Comparison of ENCODE assay signal across 18 cellular contexts in genomic region chr12:110271015-110271414, GRCh38. TPM values are rescaled to one million over a fixed set of nuclear protein-coding genes. Genes with fewer than 3 reads are reported as not detected.
A peak's percentile ranks its signal among the peaks of the same experiment; 100 is the strongest.
DNase-seq lines count a peak whose midpoint lies in the region; ATAC-seq and TF ChIP-seq lines count a peak whose summit lies in the region.
"Had no signal": no experiment of that assay in that cellular context is flagged by ENCODE, and none has a peak within 500 bp of the region (broad histone marks: within the 10 kb centered on the region; RNA-seq: fewer than 3 reads in every experiment).

No MANE protein-coding gene starts in this region.

- H3K4me2 ChIP-seq in PC-3 (ENCODE audit: low read length) (peak overlapping the region; percentile 70), smooth muscle cell (peak overlapping the region; percentile 72)
- H3K4me2 ChIP-seq: BLaER1 treated with 17β-estradiol and CSF1 and Interleukin-3, amounts not matched to agents 10 nM and 100 nM had no signal

- H3K9me3 ChIP-seq in PC-3 (ENCODE audit: low read length) (no peaks in the 10 kb centered on the region), esophagus squamous epithelium (no peaks in the 10 kb centered on the region), smooth muscle cell (replicated peaks; ENCODE audit: low read depth) (no peaks in the 10 kb centered on the region)
- H3K9me3 ChIP-seq: BLaER1 treated with 17β-estradiol and CSF1 and Interleukin-3, amounts not matched to agents 10 nM and 100 nM; mucosa of descending colon; neutrophil; testis had no signal

- no peak for TF ChIP-seq POLR2A in esophagus squamous epithelium (IDR thresholded peaks at IDR 0.05)

- no peak for ATAC-seq in PC-3
- ATAC-seq: activated CD8-positive, alpha-beta T cell treated with anti-CD3 and anti-CD28 coated beads for 36 hours; activated T-cell treated with anti-CD3 and anti-CD28 coated beads, Interleukin-2, amount 50 U/mL, for 4 hours had no signal

- no peak overlapping the region for H3K9ac ChIP-seq in PC-3 (ENCODE audit: low read length)
- no peak overlapping the region for H3K9ac ChIP-seq in smooth muscle cell (ENCODE audit: low read depth)
- H3K9ac ChIP-seq: BLaER1 treated with 17β-estradiol and CSF1 and Interleukin-3, amounts not matched to agents 10 nM and 100 nM had no signal

- 67 to 73% methylated on average over 1 to 2 of the region's 2 CpGs for WGBS in esophagus squamous epithelium, 2 donors
- 92% methylated on average over 2 of the region's 2 CpGs for WGBS in smooth muscle cell (ENCODE audit: low lambda C conversion rate)

- no TSS peak for BruUV-seq in PC-3 (replicated peaks; lab: Mats Ljungman, UMichigan)

- H2AFZ ChIP-seq in PC-3 (ENCODE audit: low read length) (no peak overlapping the region), smooth muscle cell (ENCODE audit: low read depth) (no peak overlapping the region)

- no peak overlapping the region for H3K4me3 ChIP-seq in PC-3 (ENCODE audit: low read length)
- H3K4me3 ChIP-seq in esophagus squamous epithelium: no peak overlapping the region
- no peak overlapping the region for H3K4me3 ChIP-seq in smooth muscle cell
- H3K4me3 ChIP-seq: BLaER1 treated with 17β-estradiol and CSF1 and Interleukin-3, amounts not matched to agents 10 nM and 100 nM; mucosa of descending colon; testis had no signal

- H3K79me2 ChIP-seq in PC-3 (ENCODE audit: low read length): no peaks in the 10 kb centered on the region
- H3K79me2 ChIP-seq in smooth muscle cell (ENCODE audit: low read depth): no peaks in the 10 kb centered on the region

- TF ChIP-seq CTCF in PC-3 (conservative IDR thresholded peaks at IDR 0.05; ENCODE audit: low read depth, low read length): no peak
- no peak for TF ChIP-seq CTCF in esophagus squamous epithelium (IDR thresholded peaks at IDR 0.05)
- TF ChIP-seq CTCF in smooth muscle cell (IDR thresholded peaks at IDR 0.05; ENCODE audit: borderline replicate concordance, insufficient read depth, poor library complexity, severe bottlenecking): no peak

- POLR2A ChIA-PET in PC-3 (lab: Charles Lee; ENCODE audit: unreplicated experiment): interaction anchor here (0.9 kb wide), 1 partner anchor 9 kb away, joined by 7 read pairs; no protein-coding TSS in a partner anchor

- H3F3A ChIP-seq in PC-3 (ENCODE audit: low read length, unreplicated experiment) (no peaks in the 10 kb centered on the region), smooth muscle cell (ENCODE audit: low read depth) (no peaks in the 10 kb centered on the region)

- no peaks in the 10 kb centered on the region for H3K9me2 ChIP-seq in PC-3 (replicated peaks; ENCODE audit: low read length)

- CTCF ChIA-PET in PC-3 (lab: Charles Lee): no interaction called here

- H3K27ac ChIP-seq in PC-3 (ENCODE audit: low read length) (peak overlapping the region; percentile 85), esophagus squamous epithelium (peak overlapping the region in 3 of 4 donors; percentile 32 to 74 (median 56)), smooth muscle cell (ENCODE audit: low read depth) (no peak overlapping the region)
- H3K27ac ChIP-seq: BLaER1 treated with 17β-estradiol and CSF1 and Interleukin-3, amounts not matched to agents 10 nM and 100 nM; neutrophil; testis had no signal

- intact Hi-C loops in PC-3 (cut with micrococcal nuclease): no loop called here
- intact Hi-C loops in esophagus squamous epithelium (cut with DNase I): no loop called here

- H3K36me3 ChIP-seq in PC-3 (ENCODE audit: low read depth, low read length) (no peaks in the 10 kb centered on the region), esophagus squamous epithelium (no peaks in the 10 kb centered on the region), smooth muscle cell (ENCODE audit: low read depth) (no peaks in the 10 kb centered on the region)
- H3K36me3 ChIP-seq: BLaER1 treated with 17β-estradiol and CSF1 and Interleukin-3, amounts not matched to agents 10 nM and 100 nM; neutrophil had no signal

- peak; percentile 31 for DNase-seq in NCI-H146 (lab: John Stamatoyannopoulos, UW)
- no peak for DNase-seq in NCI-H146 treated with DMSO at 0.1 percent for 48 hours (lab: John Stamatoyannopoulos, UW; ENCODE audit: unreplicated experiment)
- DNase-seq in PC-3: no peak
- no peak for DNase-seq in esophagus squamous epithelium (lab: John Stamatoyannopoulos, UW)
- DNase-seq in smooth muscle cell (lab: John Stamatoyannopoulos, UW; ENCODE audit: unreplicated experiment): no peak
- no peak for DNase-seq in AG08395 (ENCODE audit: low spot score)
- no peak for DNase-seq in SHP77 (lab: John Stamatoyannopoulos, UW)
- DNase-seq in stimulated activated naive CD4-positive, alpha-beta T cell treated with Interleukin-2 at 50 U/mL for 16 hours (lab: John Stamatoyannopoulos, UW): no peak
- DNase-seq: 8988T; activated CD8-positive, alpha-beta T cell treated with anti-CD3 and anti-CD28 coated beads for 36 hours; activated naive CD4-positive, alpha-beta T cell treated with anti-CD3 and anti-CD28 coated beads, Interleukin-2, amount 50 U/mL, for 16 hours; activated T-cell treated with anti-CD3 and anti-CD28 coated beads, Interleukin-2, amount 50 U/mL, for 4 hours; MV-4-11; stimulated activated CD4-positive, alpha-beta T cell treated with anti-CD3 and anti-CD28 coated beads, Interleukin-4, amount 100 ng/mL, for 1 hour had no signal

- H4K20me1 ChIP-seq in PC-3 (ENCODE audit: low read length): no peaks in the 10 kb centered on the region
- no peaks in the 10 kb centered on the region for H4K20me1 ChIP-seq in smooth muscle cell (ENCODE audit: low read depth)
- H4K20me1 ChIP-seq: BLaER1 treated with 17β-estradiol and CSF1 and Interleukin-3, amounts not matched to agents 10 nM and 100 nM had no signal

- H3K27me3 ChIP-seq in PC-3 (ENCODE audit: low read length) (no peaks in the 10 kb centered on the region), esophagus squamous epithelium (no peaks in the 10 kb centered on the region), smooth muscle cell (ENCODE audit: low read depth) (no peaks in the 10 kb centered on the region)
- H3K27me3 ChIP-seq: BLaER1 treated with 17β-estradiol and CSF1 and Interleukin-3, amounts not matched to agents 10 nM and 100 nM; testis had no signal

- H3K4me1 ChIP-seq in PC-3 (ENCODE audit: insufficient read depth, low read length): peaks cover 50% of the 10 kb centered on the region
- H3K4me1 ChIP-seq in esophagus squamous epithelium: peaks cover 18 to 44% (median 37%) of the 10 kb centered on the region in 3 donors
- peaks cover 30% of the 10 kb centered on the region for H3K4me1 ChIP-seq in smooth muscle cell (ENCODE audit: low read depth)

RNA-seq across cellular contexts. Expression of gene ATP2A2, which starts 10.0 kb away (rescaled TPM):
- total RNA-seq in PC-3 (2014; rRNA removed) (174 and 211 TPM in 2 replicates), esophagus squamous epithelium (100 to 1,000 TPM; 147 to 263 (median 177) TPM), smooth muscle cell (103 and 104 TPM in 2 replicates)
- polyA plus RNA-seq in smooth muscle cell: 47.6 and 53.7 TPM in 2 replicates
